17 cellular contexts compared by ENCODE assay signal in the genomic region with DNA sequence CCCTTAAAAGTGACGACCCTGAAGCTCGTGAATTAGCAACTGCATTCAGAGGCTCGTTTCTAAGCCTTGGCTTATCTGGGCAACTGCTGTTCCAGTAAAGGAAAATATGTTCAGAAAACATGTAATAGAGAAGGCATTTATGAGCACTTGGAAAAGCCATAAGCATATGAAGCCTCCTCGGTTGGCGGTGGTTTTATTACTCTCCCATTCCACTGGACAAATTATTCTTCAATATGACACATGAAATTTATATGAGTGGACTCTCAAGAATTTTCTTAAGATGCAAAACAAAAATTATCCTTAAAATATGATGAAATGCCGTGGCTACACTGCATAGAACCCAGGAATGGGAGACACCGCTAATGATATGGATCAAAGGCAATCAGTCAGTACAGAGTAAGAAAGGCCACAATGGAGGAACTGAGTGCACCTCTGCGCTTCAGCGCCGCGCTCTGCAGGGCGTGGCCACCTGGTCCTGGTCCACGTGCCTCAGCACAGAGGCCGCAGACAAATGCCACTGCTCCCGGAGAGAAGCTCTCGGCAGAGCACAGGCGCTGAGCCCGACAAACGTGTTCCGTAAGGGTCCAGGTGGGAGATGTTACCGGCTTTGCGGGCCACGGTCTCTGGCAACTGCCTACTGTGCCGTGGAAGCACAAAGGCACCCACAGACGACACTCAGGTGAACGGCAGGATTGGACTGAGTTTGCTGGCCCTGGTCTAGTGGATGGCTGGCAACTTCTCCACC.
DNase-seq lines count a peak whose midpoint lies in the region; ATAC-seq and TF ChIP-seq lines count a peak whose summit lies in the region.
"Had no signal": no experiment of that assay in that cellular context is flagged by ENCODE, and none has a peak within 500 bp of the region (broad histone marks: within the 10 kb centered on the region; RNA-seq: fewer than 3 reads in every experiment).

No MANE protein-coding gene starts in this region.

- H3K4me1 ChIP-seq in heart right ventricle (peaks cover 0 to 13% (median 0%) of the 10 kb centered on the region in 9 donors), left ventricle myocardium inferior (peaks cover 29% of the 10 kb centered on the region), rectal smooth muscle tissue (ENCODE audit: control insufficient read depth, insufficient read depth, low read length) (peaks cover 5% of the 10 kb centered on the region), gastroesophageal sphincter (peaks cover 0 to 7% (median 0%) of the 10 kb centered on the region in 3 donors)

- H3K36me3 ChIP-seq in heart right ventricle (peaks cover 0 to 54% (median 3%) of the 10 kb centered on the region in 9 donors), left ventricle myocardium inferior (peaks cover 3% of the 10 kb centered on the region), rectal smooth muscle tissue (ENCODE audit: control insufficient read depth, insufficient read depth, low read length) (peaks cover 9% of the 10 kb centered on the region), gastroesophageal sphincter (peaks cover 0 to 84% of the 10 kb centered on the region in 2 donors)

- H3K9me3 ChIP-seq in heart right ventricle, result peaks cover 0 to 5% (median 0%) of the 10 kb centered on the region in 11 donors
- H3K9me3 ChIP-seq in left ventricle myocardium inferior (replicated peaks), result peaks cover 7% of the 10 kb centered on the region
- H3K9me3 ChIP-seq in gastroesophageal sphincter, result no peaks in the 10 kb centered on the region

- TF ChIP-seq CTCF in heart right ventricle (IDR thresholded peaks at IDR 0.05), result no peak
- TF ChIP-seq CTCF in left ventricle myocardium inferior (IDR thresholded peaks at IDR 0.05; ENCODE audit: borderline replicate concordance), result no peak
- no peak for TF ChIP-seq CTCF in gastroesophageal sphincter (IDR thresholded peaks at IDR 0.05)

- no peak for TF ChIP-seq POLR2A in gastroesophageal sphincter (IDR thresholded peaks at IDR 0.05)

- H3K27ac ChIP-seq in heart right ventricle (peak overlapping the region in 7 of 10 donors; percentile 34 to 80 (median 68)), left ventricle myocardium inferior (replicated peaks) (peak overlapping the region; percentile 88), rectal smooth muscle tissue (ENCODE audit: low read depth, low read length) (peak overlapping the region; percentile 72), gastroesophageal sphincter (no peak overlapping the region)
- H3K27ac ChIP-seq: C4-2B, PC-9 had no signal

- intact Hi-C loops in heart right ventricle (cut with DNase I), result no loop called here
- intact Hi-C loops in Right ventricle myocardium superior (cut with DNase I), result no loop called here
- intact Hi-C loops in left ventricle myocardium inferior (cut with micrococcal nuclease), result no loop called here

- ATAC-seq in heart right ventricle, result no peak
- no peak for ATAC-seq in Right ventricle myocardium superior (ENCODE audit: poor library complexity)
- ATAC-seq in gastroesophageal sphincter, result no peak

- 94 to 95% methylated on average over 26 of the region's 26 CpGs for WGBS in heart right ventricle, 2 donors
- 84 to 93% methylated on average over 4 to 11 of the region's 26 CpGs for WGBS in gastroesophageal sphincter (ENCODE audit: low coverage in 1 of 2), 2 donors

- no peak for TF ChIP-seq EP300 in gastroesophageal sphincter (IDR thresholded peaks at IDR 0.05)

- no peak overlapping the region for H3K9ac ChIP-seq in rectal smooth muscle tissue (ENCODE audit: low read length)

- H3K4me3 ChIP-seq in heart right ventricle, result no peak overlapping the region
- no peak overlapping the region for H3K4me3 ChIP-seq in left ventricle myocardium inferior
- no peak overlapping the region for H3K4me3 ChIP-seq in rectal smooth muscle tissue (ENCODE audit: low read length)
- no peak overlapping the region for H3K4me3 ChIP-seq in gastroesophageal sphincter
- H3K4me3 ChIP-seq: PC-9 had no signal

- H3K27me3 ChIP-seq in heart right ventricle (no peaks in the 10 kb centered on the region), left ventricle myocardium inferior (ENCODE audit: low read depth) (no peaks in the 10 kb centered on the region), rectal smooth muscle tissue (ENCODE audit: control insufficient read depth, insufficient read depth, low read length) (no peaks in the 10 kb centered on the region), gastroesophageal sphincter (no peaks in the 10 kb centered on the region)

- DNase-seq in heart right ventricle (no peak), Right ventricle myocardium superior (no peak), left ventricle myocardium inferior (no peak), NCI-H345 treated with DMSO at 0.1 percent for 48 hours (lab: John Stamatoyannopoulos, UW; ENCODE audit: unreplicated experiment) (no peak), midbrain (lab: John Stamatoyannopoulos, UW) (no peak)
- no peak for DNase-seq in activated CD4-positive, alpha-beta T cell treated with anti-CD3 and anti-CD28 coated beads, Interleukin-2, amount 50 U/mL, for 48 hours
- DNase-seq: GOT3, KG1, NCI-H1436, NCI-H2029, NCI-H2171, NCI-H446 treated with DMSO at 0.1 percent for 48 hours, NCI-H748 treated with DMSO at 0.1 percent for 48 hours, PC-9 had no signal

Comparison
In these comparisons a context has a peak if more than half of its experiments do, and no peak if none do; other contexts are left out.
1. H3K27ac ChIP-seq: peak in heart right ventricle (7 of 10), left ventricle myocardium inferior (single experiment) and rectal smooth muscle tissue (single experiment); none in gastroesophageal sphincter (0 of 4).